Comparison of ENCODE assay signal across 23 cellular contexts in the genomic region with DNA sequence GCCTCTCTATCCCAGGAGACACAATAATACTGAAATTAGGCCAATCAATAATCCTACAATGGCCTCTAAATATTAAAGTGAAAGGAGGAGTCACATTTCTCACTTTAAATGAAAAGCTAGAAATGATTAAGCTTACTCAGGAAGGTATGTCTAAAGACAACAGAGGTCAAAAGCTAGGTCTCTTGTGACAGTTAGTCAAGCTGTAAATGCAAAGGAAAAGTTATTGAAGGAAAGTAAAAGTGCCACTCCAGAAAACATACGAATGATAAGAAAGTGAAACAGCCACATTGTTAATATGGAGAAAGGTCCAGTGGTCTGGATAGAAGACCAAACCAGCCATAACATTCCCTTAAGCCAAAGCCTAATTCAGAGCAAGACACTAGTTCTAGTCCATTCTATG. TPM values are rescaled to one million over a fixed set of nuclear protein-coding genes. Genes with fewer than 3 reads are reported as not detected.
DNase-seq lines count a peak whose midpoint lies in the region; ATAC-seq and TF ChIP-seq lines count a peak whose summit lies in the region.
"Had no signal": no experiment of that assay in that cellular context is flagged by ENCODE, and none has a peak within 500 bp of the region (broad histone marks: within the 10 kb centered on the region; RNA-seq: fewer than 3 reads in every experiment).

No MANE protein-coding gene starts in this region.

- no peaks in the 10 kb centered on the region for H3K27me3 Mint-ChIP-seq in naive B cell
- no peaks in the 10 kb centered on the region for H3K27me3 Mint-ChIP-seq in CD4-positive, alpha-beta T cell

- peak overlapping the region in 7 of 8 donors; percentile 1 to 67 (median 26) for H3K4me3 Mint-ChIP-seq in naive B cell
- H3K4me3 Mint-ChIP-seq in CD4-positive, alpha-beta T cell: no peak overlapping the region
- H3K4me3 Mint-ChIP-seq: activated CD4-positive, alpha-beta T cell treated with anti-CD3 and anti-CD28 coated beads for 36 hours had no signal

- no peak overlapping the region for H3K27ac ChIP-seq in CD4-positive, alpha-beta T cell (ENCODE audit: low read depth, low read length)
- H3K27ac ChIP-seq: adrenal gland, cardiac muscle cell, epithelial cell of prostate, neutrophil, SJCRH30, thyroid gland had no signal

- ATAC-seq in GM18868 (IDR thresholded peaks at IDR 0.05; ENCODE audit: unreplicated experiment): peak; percentile 27
- peak; percentile 35 for ATAC-seq in GM21619 (IDR thresholded peaks at IDR 0.05; ENCODE audit: unreplicated experiment)
- ATAC-seq in HG03175 (IDR thresholded peaks at IDR 0.05; ENCODE audit: unreplicated experiment): peak; percentile 44
- no peak for ATAC-seq in naive B cell (ENCODE audit: low read depth in 2 of 2)
- no peak for ATAC-seq in CD4-positive, alpha-beta T cell (ENCODE audit: poor library complexity)
- ATAC-seq: activated CD4-positive, alpha-beta T cell treated with anti-CD3 and anti-CD28 coated beads for 36 hours had no signal

- H3K36me3 Mint-ChIP-seq in naive B cell: peaks cover 7 to 18% of the 10 kb centered on the region in 2 donors
- no peaks in the 10 kb centered on the region for H3K36me3 Mint-ChIP-seq in CD4-positive, alpha-beta T cell (ENCODE audit: low read depth)

- H3K9me3 Mint-ChIP-seq in naive B cell: peaks cover 3 to 11% (median 7%) of the 10 kb centered on the region in 7 donors
- H3K9me3 Mint-ChIP-seq in CD4-positive, alpha-beta T cell: no peaks in the 10 kb centered on the region

- peak overlapping the region; percentile 53 to 86 (median 63) for H3K27ac Mint-ChIP-seq in naive B cell
- no peak overlapping the region for H3K27ac Mint-ChIP-seq in CD4-positive, alpha-beta T cell
- H3K27ac Mint-ChIP-seq: activated CD4-positive, alpha-beta T cell treated with anti-CD3 and anti-CD28 coated beads for 36 hours had no signal

- H3K4me1 Mint-ChIP-seq in naive B cell: peaks cover 70 to 96% (median 89%) of the 10 kb centered on the region in 3 donors
- peaks cover 35% of the 10 kb centered on the region for H3K4me1 Mint-ChIP-seq in CD4-positive, alpha-beta T cell (ENCODE audit: low read depth)

- CTCF ChIA-PET in CD4-positive, alpha-beta T cell (lab: Charles Lee): no interaction called here

- H3K9me3 ChIP-seq in CD4-positive, alpha-beta T cell (ENCODE audit: control insufficient read depth, low read length): no peaks in the 10 kb centered on the region
- H3K9me3 ChIP-seq: adrenal gland, BE2C, neutrophil, thyroid gland had no signal

- DNase-seq in naive B cell (no peak), SK-N-DZ (ENCODE audit: low spot score) (no peak), NCI-H510A (lab: John Stamatoyannopoulos, UW) (no peak), hippocampal formation (lab: John Stamatoyannopoulos, UW) (no peak)
- no peak for DNase-seq in CD4-positive, alpha-beta T cell
- DNase-seq: activated CD4-positive, alpha-beta T cell treated with anti-CD3 and anti-CD28 coated beads for 36 hours; activated effector memory CD4-positive, alpha-beta T cell treated with Interleukin-2 at 50 U/mL for 16 hours; adrenal gland; BE2C; dermis blood vessel endothelial cell; foreskin melanocyte; NCI-H1417; NCI-H2171; retina; SJCRH30; T-helper 9 cell; thyroid gland had no signal

- H3K27me3 ChIP-seq in CD4-positive, alpha-beta T cell (ENCODE audit: control insufficient read depth, insufficient read depth, low read length): no peaks in the 10 kb centered on the region
- H3K27me3 ChIP-seq: adrenal gland, BE2C, cardiac muscle cell, neutrophil, SJCRH30, thyroid gland had no signal

- intact Hi-C loops in CD4-positive, alpha-beta T cell (cut with DNase I, micrococcal nuclease): no loop called here

- TF ChIP-seq CTCF in CD4-positive, alpha-beta T cell (IDR thresholded peaks at IDR 0.05): no peak

- POLR2A ChIA-PET in CD4-positive, alpha-beta T cell (lab: Charles Lee): interaction anchor here (1.0 kb wide), 1 partner anchor 16 kb away, joined by 3 read pairs; no protein-coding TSS in a partner anchor

RNA-seq across cellular contexts. Expression of a gene that starts 9.5 kb away (rescaled TPM):
- polyA plus RNA-seq in naive B cell (ENCODE audit: low read depth in 6 of 6): 10 to 100 TPM; 25.4 to 88.7 (median 66.2) TPM
- polyA plus RNA-seq in SK-N-DZ (2014; cell fraction: cytosol; rRNA removed): 17.0 and 19.1 TPM in 2 replicates
- 16.4 and 18.5 TPM in 2 replicates for polyA plus RNA-seq in SK-N-DZ (2014; cell fraction: nucleus; rRNA removed)
- total RNA-seq in CD4-positive, alpha-beta T cell: 10 to 100 TPM in 1 of 2 experiments, 1 to 10 TPM in 1; 8.7 to 10.2 TPM

Comparison
In these comparisons a context has a peak if more than half of its experiments do, and no peak if none do; other contexts are left out.
1. ATAC-seq: peak in GM18868 (single experiment), GM21619 (single experiment) and HG03175 (single experiment); none in naive B cell (0 of 2) and CD4-positive, alpha-beta T cell (single experiment).